Comparison of ENCODE assay signal across 17 cellular contexts in genomic region chr10:45432113-45432512, GRCh38. TPM values are rescaled to one million over a fixed set of nuclear protein-coding genes. Genes with fewer than 3 reads are reported as not detected.
A peak's percentile ranks its signal among the peaks of the same experiment; 100 is the strongest.
DNase-seq lines count a peak whose midpoint lies in the region; ATAC-seq and TF ChIP-seq lines count a peak whose summit lies in the region.
"Had no signal": no experiment of that assay in that cellular context is flagged by ENCODE, and none has a peak within 500 bp of the region (broad histone marks: within the 10 kb centered on the region; RNA-seq: fewer than 3 reads in every experiment).

No MANE protein-coding gene starts in this region.

- ATAC-seq in activated T-helper 17 cell treated with anti-CD3 and anti-CD28 coated beads, Interleukin-2, amount 50 U/mL, for 72 hours (replicated peaks): no peak
- no peak for ATAC-seq in body of pancreas
- no peak for ATAC-seq in HG02938 (IDR thresholded peaks at IDR 0.05; ENCODE audit: unreplicated experiment)
- ATAC-seq in GM18517 (IDR thresholded peaks at IDR 0.05; ENCODE audit: unreplicated experiment): no peak

- TF ChIP-seq POLR2A in body of pancreas (IDR thresholded peaks at IDR 0.05): no peak

- H3K4me1 Mint-ChIP-seq in activated T-helper 17 cell treated with anti-CD3 and anti-CD28 coated beads, Interleukin-2, amount 50 U/mL, for 72 hours: peaks cover 19% of the 10 kb centered on the region

- peak overlapping the region; percentile 70; the same call in 1 of the 2 replicates for H3K4me2 ChIP-seq in KMS-11

- intact Hi-C loops in body of pancreas (cut with DNase I): no loop called here

- 82 to 95% methylated on average over 2 of the region's 2 CpGs for WGBS in body of pancreas, 2 donors

- no peaks in the 10 kb centered on the region for H3K9me3 Mint-ChIP-seq in activated T-helper 17 cell treated with anti-CD3 and anti-CD28 coated beads, Interleukin-2, amount 50 U/mL, for 72 hours
- H3K9me3 Mint-ChIP-seq: CD4-positive, alpha-beta memory T cell had no signal

- no peaks in the 10 kb centered on the region for H3K79me2 ChIP-seq in KMS-11 (ENCODE audit: insufficient read depth, low read depth)

- H3K9me3 ChIP-seq in HEK293 (ENCODE audit: control insufficient read depth, insufficient read depth, low read depth, low read length): no peaks in the 10 kb centered on the region
- H3K9me3 ChIP-seq in body of pancreas: no peaks in the 10 kb centered on the region

- no peaks in the 10 kb centered on the region for H3K27me3 Mint-ChIP-seq in activated T-helper 17 cell treated with anti-CD3 and anti-CD28 coated beads, Interleukin-2, amount 50 U/mL, for 72 hours
- H3K27me3 Mint-ChIP-seq: CD4-positive, alpha-beta memory T cell had no signal

- H3K27ac ChIP-seq in HEK293 (ENCODE audit: extremely low read depth, low read depth, low read length): no peak overlapping the region
- H3K27ac ChIP-seq in KMS-11: no peak overlapping the region; the same call in 1 of the 2 replicates
- no peak overlapping the region for H3K27ac ChIP-seq in body of pancreas

- no peak overlapping the region for H3K4me3 ChIP-seq in HEK293 (ENCODE audit: low read depth, low read length)
- no peak overlapping the region for H3K4me3 ChIP-seq in KMS-11 (IDR thresholded peaks at IDR 0.05; ENCODE audit: insufficient read depth, low read depth, low read length)
- H3K4me3 ChIP-seq in body of pancreas: no peak overlapping the region

- TF ChIP-seq CTCF in HEK293 (tag by site-specific recombination; IDR thresholded peaks at IDR 0.05): no peak
- no peak for TF ChIP-seq CTCF in KMS-11 (conservative IDR thresholded peaks at IDR 0.05; ENCODE audit: low read depth, low read length)
- TF ChIP-seq CTCF in body of pancreas (IDR thresholded peaks at IDR 0.05): no peak

- no peak for DNase-seq in body of pancreas
- DNase-seq: C1 segment of cervical spinal cord; Calu3; CD4-positive, alpha-beta memory T cell; COR-L47; DMS53; DMS79 treated with DMSO at 0.1 percent for 48 hours; GF-D8; GOT3; HCEC 1CT had no signal

- peak overlapping the region; percentile 80 for H3K27ac Mint-ChIP-seq in activated T-helper 17 cell treated with anti-CD3 and anti-CD28 coated beads, Interleukin-2, amount 50 U/mL, for 72 hours

- POLR2A ChIA-PET in HEK293 (lab: Yijun Ruan, JAX): no interaction called here

- no peaks in the 10 kb centered on the region for H3K27me3 ChIP-seq in KMS-11 (ENCODE audit: insufficient read depth, low read depth)
- H3K27me3 ChIP-seq in body of pancreas: no peaks in the 10 kb centered on the region

- H2AFZ ChIP-seq in KMS-11 (ENCODE audit: low read depth): no peak overlapping the region

- no peaks in the 10 kb centered on the region for H4K20me1 ChIP-seq in KMS-11 (ENCODE audit: insufficient read depth)

- CTCF ChIA-PET in HEK293 (lab: Yijun Ruan, JAX): no interaction called here

- no peaks in the 10 kb centered on the region for H3K36me3 Mint-ChIP-seq in activated T-helper 17 cell treated with anti-CD3 and anti-CD28 coated beads, Interleukin-2, amount 50 U/mL, for 72 hours (ENCODE audit: low read depth)
- H3K36me3 Mint-ChIP-seq: CD4-positive, alpha-beta memory T cell had no signal

- H3K36me3 ChIP-seq in HEK293 (ENCODE audit: control insufficient read depth in 2 of 2, insufficient read depth in 1 of 2, low read length in 2 of 2) (no peaks in the 10 kb centered on the region), KMS-11 (ENCODE audit: insufficient read depth) (no peaks in the 10 kb centered on the region), body of pancreas (replicated peaks in 1 of 2; ENCODE audit: insufficient read depth in 1 of 2, low read depth in 2 of 2) (no peaks in the 10 kb centered on the region)

- no peak overlapping the region for H3K9ac ChIP-seq in KMS-11

- H3K4me3 Mint-ChIP-seq in activated T-helper 17 cell treated with anti-CD3 and anti-CD28 coated beads, Interleukin-2, amount 50 U/mL, for 72 hours: peak overlapping the region; percentile 72

- H3K4me1 ChIP-seq in HEK293 (ENCODE audit: control insufficient read depth, insufficient read depth, low read length) (no peaks in the 10 kb centered on the region), KMS-11 (ENCODE audit: low read depth, poor library complexity, severe bottlenecking) (peaks cover 74% of the 10 kb centered on the region), body of pancreas (peaks cover 53% of the 10 kb centered on the region)

TF ChIP-seq in HEK293, 187 proteins besides CTCF, POLR2A, EP300 and RAD21:
- no peak; the same call in 1 of the 2 replicates for TF ChIP-seq ZNF121 (tag by site-specific recombination; IDR thresholded peaks at IDR 0.05)
- TF ChIP-seq FEZF1 (tag by site-specific recombination; IDR thresholded peaks at IDR 0.05): no peak
- TF ChIP-seq SCRT1 (tag by site-specific recombination; IDR thresholded peaks at IDR 0.05; ENCODE audit: borderline replicate concordance): no peak
- TF ChIP-seq SP7 (tag by site-specific recombination; IDR thresholded peaks at IDR 0.05): no peak
- TF ChIP-seq, protein P1, sequence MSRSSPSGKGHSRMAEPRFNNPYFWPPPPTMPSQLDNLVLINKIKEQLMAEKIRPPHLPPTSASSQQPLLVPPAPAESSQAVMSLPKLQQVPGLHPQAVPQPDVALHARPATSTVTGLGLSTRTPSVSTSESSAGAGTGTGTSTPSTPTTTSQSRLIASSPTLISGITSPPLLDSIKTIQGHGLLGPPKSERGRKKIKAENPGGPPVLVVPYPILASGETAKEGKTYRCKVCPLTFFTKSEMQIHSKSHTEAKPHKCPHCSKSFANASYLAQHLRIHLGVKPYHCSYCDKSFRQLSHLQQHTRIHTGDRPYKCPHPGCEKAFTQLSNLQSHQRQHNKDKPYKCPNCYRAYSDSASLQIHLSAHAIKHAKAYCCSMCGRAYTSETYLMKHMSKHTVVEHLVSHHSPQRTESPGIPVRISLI (tag by site-specific recombination; IDR thresholded peaks at IDR 0.05): 0 out of 2 replicates have a peak, but pooled peaks have one; percentile 33
- no peak for TF ChIP-seq ZIC2 (tag by site-specific recombination; IDR thresholded peaks at IDR 0.05)
- TF ChIP-seq GLIS1 (tag by site-specific recombination; IDR thresholded peaks at IDR 0.05): no peak
- no peak for TF ChIP-seq ZNF23 (tag by site-specific recombination; IDR thresholded peaks at IDR 0.05; ENCODE audit: borderline replicate concordance)

RNA-seq across cellular contexts. Expression of gene ALOX5, which starts 58.1 kb away (rescaled TPM):
- 1 to 10 TPM; 4.0 to 7.9 TPM for total RNA-seq in activated T-helper 17 cell treated with anti-CD3 and anti-CD28 coated beads, Interleukin-2, amount 50 U/mL, for 72 hours
- 10 to 100 TPM; 42.5 to 63.0 TPM for total RNA-seq in body of pancreas
- total RNA-seq: A673, G401 had no signal

Comparison
In these comparisons a context has a peak if more than half of its experiments do, and no peak if none do; other contexts are left out.
1. RNA of gene ALOX5, which starts 58.1 kb away (total RNA-seq): 42.5 to 63.0 TPM in body of pancreas; 4.0 to 7.9 TPM in activated T-helper 17 cell treated with anti-CD3 and anti-CD28 coated beads, Interleukin-2, amount 50 U/mL, for 72 hours; every median in the first group is over 4 times any median in the second.